Comparison of ENCODE assay signal across 8 cellular contexts in genomic region chr2:127386764-127387654, GRCh38. TPM values are rescaled to one million over a fixed set of nuclear protein-coding genes. Genes with fewer than 3 reads are reported as not detected.
DNase-seq lines count a peak whose midpoint lies in the region; ATAC-seq and TF ChIP-seq lines count a peak whose summit lies in the region.

No MANE protein-coding gene starts in this region.

- DNase-seq in CD4-positive, CD25-positive, alpha-beta regulatory T cell: peak; percentile 71 to 91 (median 84)
- DNase-seq in HS-27A (ENCODE audit: low read depth): peak; percentile 89
- peak; percentile 72 for DNase-seq in NK-92 treated with Interleukin-12 subunit alpha and Interleukin-12 subunit beta, amount 100 ng/mL, for 24 hours (lab: John Stamatoyannopoulos, UW)
- peak; percentile 57 for DNase-seq in activated CD8-positive, alpha-beta memory T cell treated with anti-CD3 and anti-CD28 coated beads, Interleukin-2, amount 50 U/mL, for 1 hour (ENCODE audit: extremely low read depth)
- peak; percentile 92 for DNase-seq in endodermal cell
- peak; percentile 66 to 76 for DNase-seq in mesothelial cell of epicardium (ENCODE audit: low spot score in 2 of 2, unreplicated experiment in 2 of 2)
- DNase-seq in stimulated activated CD8-positive, alpha-beta memory T cell treated with anti-CD3 and anti-CD28 coated beads, Interleukin-15, amount 100 ng/mL, for 4 hours (ENCODE audit: low read depth in 2 of 2): peak; percentile 48 to 64

- ATAC-seq in CD4-positive, CD25-positive, alpha-beta regulatory T cell (ENCODE audit: low read depth in 2 of 2): peak; percentile 73 to 76
- peak; percentile 11 for ATAC-seq in GM19468 (IDR thresholded peaks at IDR 0.05; ENCODE audit: extremely low read depth, unreplicated experiment)

- H3K4me1 Mint-ChIP-seq in CD4-positive, CD25-positive, alpha-beta regulatory T cell: peaks cover 47 to 77% (median 56%) of the 10 kb centered on the region in 4 donors
- H3K4me1 Mint-ChIP-seq in endodermal cell (peaks cover 23% of the 10 kb centered on the region), mesothelial cell of epicardium (peaks cover 44% of the 10 kb centered on the region)

- no peaks in the 10 kb centered on the region for H3K9me3 ChIP-seq in CD4-positive, CD25-positive, alpha-beta regulatory T cell (ENCODE audit: control insufficient read depth in 2 of 2, low read length in 2 of 2)
- no peaks in the 10 kb centered on the region for H3K9me3 ChIP-seq in endodermal cell (ENCODE audit: control insufficient read depth, low read length)

- H3K27ac ChIP-seq in CD4-positive, CD25-positive, alpha-beta regulatory T cell (ENCODE audit: insufficient read depth, low read length, poor library complexity, severe bottlenecking): peak overlapping the region; percentile 100
- H3K27ac ChIP-seq in endodermal cell (ENCODE audit: low read depth, low read length): peak overlapping the region; percentile 98

- H3K4me3 ChIP-seq in CD4-positive, CD25-positive, alpha-beta regulatory T cell (ENCODE audit: low read depth, low read length): peak overlapping the region; percentile 88
- peak overlapping the region; percentile 91 for H3K4me3 ChIP-seq in endodermal cell (ENCODE audit: low read length)

- peak overlapping the region; percentile 88 to 99 (median 93) for H3K4me3 Mint-ChIP-seq in CD4-positive, CD25-positive, alpha-beta regulatory T cell
- H3K4me3 Mint-ChIP-seq in endodermal cell (peak overlapping the region; percentile 66), mesothelial cell of epicardium (peak overlapping the region; percentile 87)

- no peaks in the 10 kb centered on the region for H3K9me3 Mint-ChIP-seq in CD4-positive, CD25-positive, alpha-beta regulatory T cell
- H3K9me3 Mint-ChIP-seq in endodermal cell (no peaks in the 10 kb centered on the region), mesothelial cell of epicardium (no peaks in the 10 kb centered on the region)

- peaks cover 8% of the 10 kb centered on the region for H3K36me3 Mint-ChIP-seq in CD4-positive, CD25-positive, alpha-beta regulatory T cell
- H3K36me3 Mint-ChIP-seq in endodermal cell (ENCODE audit: low read depth): peaks cover 10% of the 10 kb centered on the region
- no peaks in the 10 kb centered on the region for H3K36me3 Mint-ChIP-seq in mesothelial cell of epicardium

- TF ChIP-seq CTCF in endodermal cell (conservative IDR thresholded peaks at IDR 0.05) (no peak), mesothelial cell of epicardium (IDR thresholded peaks at IDR 0.05; ENCODE audit: unreplicated experiment) (no peak)

- peaks cover 6% of the 10 kb centered on the region for H3K36me3 ChIP-seq in CD4-positive, CD25-positive, alpha-beta regulatory T cell (ENCODE audit: control insufficient read depth, insufficient read depth, low read length)
- no peaks in the 10 kb centered on the region for H3K36me3 ChIP-seq in endodermal cell (ENCODE audit: control insufficient read depth, insufficient read depth, low read length)

- WGBS in endodermal cell (ENCODE audit: insufficient coverage in 1 of 2, insufficient read length in 1 of 2), 2 experiments: 2 to 8% methylated on average over 9 to 53 of the region's 58 CpGs

- peak overlapping the region; percentile 93 to 95 (median 95) for H3K27ac Mint-ChIP-seq in CD4-positive, CD25-positive, alpha-beta regulatory T cell
- H3K27ac Mint-ChIP-seq in endodermal cell: peak overlapping the region; percentile 79
- H3K27ac Mint-ChIP-seq in mesothelial cell of epicardium: peak overlapping the region; percentile 97

- H3K27me3 Mint-ChIP-seq in CD4-positive, CD25-positive, alpha-beta regulatory T cell: no peaks in the 10 kb centered on the region
- H3K27me3 Mint-ChIP-seq in endodermal cell (ENCODE audit: insufficient read depth): no peaks in the 10 kb centered on the region
- H3K27me3 Mint-ChIP-seq in mesothelial cell of epicardium (ENCODE audit: low read depth): no peaks in the 10 kb centered on the region

- H3K4me1 ChIP-seq in CD4-positive, CD25-positive, alpha-beta regulatory T cell (ENCODE audit: control insufficient read depth, insufficient read depth, low read length, poor library complexity, severe bottlenecking): peaks cover 42% of the 10 kb centered on the region
- no peaks in the 10 kb centered on the region for H3K4me1 ChIP-seq in endodermal cell (ENCODE audit: control insufficient read depth, insufficient read depth, low read length)

- no peaks in the 10 kb centered on the region for H3K27me3 ChIP-seq in CD4-positive, CD25-positive, alpha-beta regulatory T cell (ENCODE audit: control insufficient read depth, insufficient read depth, low read length)
- no peaks in the 10 kb centered on the region for H3K27me3 ChIP-seq in endodermal cell (ENCODE audit: control insufficient read depth, insufficient read depth, low read length, poor library complexity, severe bottlenecking)

- peak overlapping the region; percentile 82 for H3K9ac ChIP-seq in endodermal cell (ENCODE audit: extremely low read depth, low read length, poor library complexity, severe bottlenecking)

RNA-seq across cellular contexts. Expression of gene MAP3K2, which starts 0.8 kb away (rescaled TPM):
- total RNA-seq in CD4-positive, CD25-positive, alpha-beta regulatory T cell: 95.7 TPM
- 10 to 100 TPM; 48.4 to 65.7 (median 50.5) TPM for polyA plus RNA-seq in CD4-positive, CD25-positive, alpha-beta regulatory T cell
- 10 to 100 TPM; 27.9 to 31.6 TPM for total RNA-seq in endodermal cell
- polyA plus RNA-seq in endodermal cell (2013, experiment 1 of 2): 16.3 TPM
- 15.5 TPM for polyA plus RNA-seq in endodermal cell (2013, experiment 2 of 2)
- total RNA-seq in mesothelial cell of epicardium: 47.6 to 48.1 TPM (median 47.9 TPM) in 3 replicates

RNA-seq across cellular contexts. Expression of gene PROC, which starts 31.2 kb away (rescaled TPM):
- not detected for total RNA-seq in CD4-positive, CD25-positive, alpha-beta regulatory T cell
- polyA plus RNA-seq in CD4-positive, CD25-positive, alpha-beta regulatory T cell: under 1 TPM in 1 of 4 donors, not detected in 3; 0.35 TPM
- total RNA-seq in endodermal cell: under 1 TPM; 0.46 to 0.51 TPM
- polyA plus RNA-seq in endodermal cell (2013, experiment 1 of 2): 1.0 TPM
- polyA plus RNA-seq in endodermal cell (2013, experiment 2 of 2): 0.66 TPM
- 0.24 to 0.25 TPM (median 0.25 TPM) in 3 replicates for total RNA-seq in mesothelial cell of epicardium

Comparison
In these comparisons a context has a peak if more than half of its experiments do, and no peak if none do; other contexts are left out.
1. Peak in every context shown above with its lines: DNase-seq, ATAC-seq, H3K4me3 ChIP-seq and H3K27ac ChIP-seq.